ENCODE assay signal across 20 cellular contexts in the genomic region with DNA sequence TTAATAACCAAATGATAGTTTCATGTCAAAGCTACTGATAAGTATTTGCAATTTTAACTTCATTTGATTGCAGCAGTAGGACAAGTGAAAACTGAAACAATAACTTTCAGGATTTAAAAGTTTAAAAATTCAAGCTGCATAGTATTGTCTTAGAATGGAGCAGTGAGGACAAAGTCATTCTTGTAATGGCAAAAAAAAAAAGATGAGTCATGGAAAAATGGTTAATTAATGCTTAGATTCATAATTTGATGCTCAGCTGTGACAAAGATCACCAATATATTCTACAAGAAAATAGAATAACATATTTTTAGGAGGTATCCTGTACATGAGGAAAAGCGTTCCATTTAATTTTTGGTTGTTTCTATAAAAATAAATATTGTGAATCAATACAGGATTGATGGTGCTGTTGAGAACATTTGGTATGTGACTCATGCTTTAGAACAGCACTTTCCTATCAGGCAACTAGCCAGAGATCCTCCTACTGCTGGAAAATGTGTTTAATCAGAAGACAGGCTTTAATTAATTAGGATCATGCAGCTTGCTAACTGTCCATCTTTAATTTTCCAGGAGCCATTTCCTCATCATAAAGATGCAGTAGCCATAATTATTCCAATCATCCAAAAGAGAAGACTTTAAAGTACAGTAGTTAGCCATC.
DNase-seq lines count a peak whose midpoint lies in the region; ATAC-seq and TF ChIP-seq lines count a peak whose summit lies in the region.
"Had no signal": no experiment of that assay in that cellular context is flagged by ENCODE, and none has a peak within 500 bp of the region (broad histone marks: within the 10 kb centered on the region; RNA-seq: fewer than 3 reads in every experiment).

No MANE protein-coding gene starts in this region.

- H3K9ac ChIP-seq in mammary epithelial cell (ENCODE audit: insufficient read depth, low read length): no peak overlapping the region
- H3K9ac ChIP-seq: SK-N-SH had no signal

- intact Hi-C loops in mammary epithelial cell (cut with micrococcal nuclease): no loop called here

- H3K79me2 ChIP-seq in mammary epithelial cell (ENCODE audit: insufficient read depth, low read length): no peaks in the 10 kb centered on the region

- WGBS in mammary epithelial cell (ENCODE audit: low coverage, missing lambda C conversion rate): 100% methylated on average over 1 of the region's 1 CpG

- ATAC-seq in WTC11 (no peak), esophagus mucosa (no peak)
- ATAC-seq: GM23338; lower lobe of right lung; psoas muscle; stimulated activated memory B cell treated with anti-CD40 and anti-IgM and Interleukin-4, amounts not matched to agents 10 μg/mL and 1 μg/mL and 100 μg/mL, for 72 hours had no signal

- no peaks in the 10 kb centered on the region for H3K36me3 ChIP-seq in mammary epithelial cell (ENCODE audit: insufficient read depth, low read length)
- H3K36me3 ChIP-seq: brain microvascular endothelial cell, lower lobe of right lung, WERI-Rb-1 had no signal

- no peak overlapping the region for H3K4me3 ChIP-seq in mammary epithelial cell (replicated peaks in 1 of 3; ENCODE audit: insufficient read depth in 1 of 3, low read depth in 2 of 3, low read length in 3 of 3)
- H3K4me3 ChIP-seq: GM23338, lower lobe of right lung, psoas muscle had no signal

- TF ChIP-seq CTCF in mammary epithelial cell (conservative IDR thresholded peaks at IDR 0.05 in 1 of 2, IDR thresholded peaks at IDR 0.05 in 1 of 2; ENCODE audit: extremely low read depth in 1 of 2, insufficient read depth in 1 of 2, low read depth in 1 of 2, low read length in 2 of 2): no peak
- TF ChIP-seq CTCF in WTC11 (IDR thresholded peaks at IDR 0.05): no peak
- TF ChIP-seq CTCF in nephron progenitor cell (IDR thresholded peaks at IDR 0.05): no peak

- peak; percentile 8 for DNase-seq in COLO829 (ENCODE audit: low spot score)
- peak; percentile 3 for DNase-seq in M059J (ENCODE audit: low read depth)
- DNase-seq in mammary epithelial cell: peak; percentile 23
- DNase-seq in glomerular endothelial cell (ENCODE audit: extremely low read depth, low read depth, low spot score): peak; percentile 20
- no peak for DNase-seq in WTC11 (ENCODE audit: low spot score)
- no peak for DNase-seq in nephron progenitor cell
- no peak for DNase-seq in germinal center (ENCODE audit: low spot score)
- DNase-seq: activated naive CD8-positive, alpha-beta T cell treated with anti-CD3 and anti-CD28 coated beads for 36 hours; brain microvascular endothelial cell; cortex of kidney; DMS79 treated with DMSO at 0.1 percent for 48 hours; lower lobe of right lung; NCI-H526; psoas muscle; SK-N-SH; small intestine; WERI-Rb-1 had no signal

- H3K9me3 Mint-ChIP-seq in WTC11 (peaks cover 26% of the 10 kb centered on the region), nephron progenitor cell (peaks cover 15% of the 10 kb centered on the region)

- no peak overlapping the region for H3K27ac ChIP-seq in mammary epithelial cell (ENCODE audit: insufficient read depth, low read depth, low read length)
- H3K27ac ChIP-seq: brain microvascular endothelial cell, lower lobe of right lung, psoas muscle, WERI-Rb-1 had no signal

- H4K20me1 ChIP-seq in mammary epithelial cell (ENCODE audit: insufficient read depth, low read length): no peaks in the 10 kb centered on the region

- H3K4me1 ChIP-seq in mammary epithelial cell (ENCODE audit: insufficient read depth, low read length): peaks cover 6% of the 10 kb centered on the region
- H3K4me1 ChIP-seq: lower lobe of right lung, psoas muscle had no signal

- H3K27ac Mint-ChIP-seq in WTC11: no peak overlapping the region
- no peak overlapping the region for H3K27ac Mint-ChIP-seq in nephron progenitor cell
- H3K27ac Mint-ChIP-seq: activated naive CD8-positive, alpha-beta T cell treated with anti-CD3 and anti-CD28 coated beads for 36 hours; GM23338; stimulated activated memory B cell treated with anti-CD40 and anti-IgM and Interleukin-4, amounts not matched to agents 10 μg/mL and 1 μg/mL and 100 μg/mL, for 72 hours had no signal

- H2AFZ ChIP-seq in mammary epithelial cell (ENCODE audit: low read depth, low read length): no peak overlapping the region
- H2AFZ ChIP-seq: GM23338 had no signal

- no TSS peak for BruUV-seq in mammary epithelial cell (replicated peaks; lab: Mats Ljungman, UMichigan)

- H3K27me3 Mint-ChIP-seq in WTC11 (ENCODE audit: low read depth) (no peaks in the 10 kb centered on the region), nephron progenitor cell (ENCODE audit: low read depth, poor library complexity) (no peaks in the 10 kb centered on the region)
- H3K27me3 Mint-ChIP-seq: activated naive CD8-positive, alpha-beta T cell treated with anti-CD3 and anti-CD28 coated beads for 36 hours; stimulated activated memory B cell treated with anti-CD40 and anti-IgM and Interleukin-4, amounts not matched to agents 10 μg/mL and 1 μg/mL and 100 μg/mL, for 72 hours had no signal

- peak overlapping the region; percentile 16 for H3K4me2 ChIP-seq in mammary epithelial cell (ENCODE audit: insufficient read depth, low read depth, low read length)
- H3K4me2 ChIP-seq: GM23338, SK-N-SH had no signal

- in situ Hi-C loops in mammary epithelial cell (cut with MboI; ENCODE audit: low sequenced_read_pairs in 2 of 2): no loop called here

- no peaks in the 10 kb centered on the region for H3K9me3 ChIP-seq in mammary epithelial cell (replicated peaks; ENCODE audit: insufficient read depth, low read length)
- H3K9me3 ChIP-seq: lower lobe of right lung, psoas muscle, SK-N-SH had no signal

- POLR2A ChIA-PET in WTC11 (lab: Charles Lee): no interaction called here

- H3K27me3 ChIP-seq in mammary epithelial cell (ENCODE audit: insufficient read depth, low read length): no peaks in the 10 kb centered on the region
- H3K27me3 ChIP-seq: brain microvascular endothelial cell had no signal

- H3K36me3 Mint-ChIP-seq in WTC11: no peaks in the 10 kb centered on the region; the same call in none of the 2 replicates
- peaks cover 13% of the 10 kb centered on the region for H3K36me3 Mint-ChIP-seq in nephron progenitor cell (ENCODE audit: low read depth)
- H3K36me3 Mint-ChIP-seq: activated naive CD8-positive, alpha-beta T cell treated with anti-CD3 and anti-CD28 coated beads for 36 hours; stimulated activated memory B cell treated with anti-CD40 and anti-IgM and Interleukin-4, amounts not matched to agents 10 μg/mL and 1 μg/mL and 100 μg/mL, for 72 hours had no signal

- dilution Hi-C loops in mammary epithelial cell (cut with HindIII; ENCODE audit: low sequenced_read_pairs): no loop called here

- CTCF ChIA-PET in mammary epithelial cell (lab: Charles Lee; ENCODE audit: low non-redundant PET) (no interaction called here), WTC11 (lab: Charles Lee) (no interaction called here)

- H3K4me3 Mint-ChIP-seq in WTC11 (no peak overlapping the region), nephron progenitor cell (no peak overlapping the region)
- H3K4me3 Mint-ChIP-seq: activated naive CD8-positive, alpha-beta T cell treated with anti-CD3 and anti-CD28 coated beads for 36 hours; GM23338; stimulated activated memory B cell treated with anti-CD40 and anti-IgM and Interleukin-4, amounts not matched to agents 10 μg/mL and 1 μg/mL and 100 μg/mL, for 72 hours had no signal

- H3K4me1 Mint-ChIP-seq in WTC11: peaks cover 28% of the 10 kb centered on the region
- H3K4me1 Mint-ChIP-seq in nephron progenitor cell: peaks cover 13% of the 10 kb centered on the region
- H3K4me1 Mint-ChIP-seq: activated naive CD8-positive, alpha-beta T cell treated with anti-CD3 and anti-CD28 coated beads for 36 hours; stimulated activated memory B cell treated with anti-CD40 and anti-IgM and Interleukin-4, amounts not matched to agents 10 μg/mL and 1 μg/mL and 100 μg/mL, for 72 hours had no signal

TF ChIP-seq in WTC11, 78 proteins besides CTCF, POLR2A, EP300 and RAD21 (continues in another document):
- TF ChIP-seq, protein P1, sequence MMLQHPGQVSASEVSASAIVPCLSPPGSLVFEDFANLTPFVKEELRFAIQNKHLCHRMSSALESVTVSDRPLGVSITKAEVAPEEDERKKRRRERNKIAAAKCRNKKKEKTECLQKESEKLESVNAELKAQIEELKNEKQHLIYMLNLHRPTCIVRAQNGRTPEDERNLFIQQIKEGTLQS (CRISPR knock-in tag; conservative IDR thresholded peaks at IDR 0.05): no peak
- no peak for TF ChIP-seq ZNF138 (CRISPR knock-in tag; conservative IDR thresholded peaks at IDR 0.05)
- TF ChIP-seq, protein P2, sequence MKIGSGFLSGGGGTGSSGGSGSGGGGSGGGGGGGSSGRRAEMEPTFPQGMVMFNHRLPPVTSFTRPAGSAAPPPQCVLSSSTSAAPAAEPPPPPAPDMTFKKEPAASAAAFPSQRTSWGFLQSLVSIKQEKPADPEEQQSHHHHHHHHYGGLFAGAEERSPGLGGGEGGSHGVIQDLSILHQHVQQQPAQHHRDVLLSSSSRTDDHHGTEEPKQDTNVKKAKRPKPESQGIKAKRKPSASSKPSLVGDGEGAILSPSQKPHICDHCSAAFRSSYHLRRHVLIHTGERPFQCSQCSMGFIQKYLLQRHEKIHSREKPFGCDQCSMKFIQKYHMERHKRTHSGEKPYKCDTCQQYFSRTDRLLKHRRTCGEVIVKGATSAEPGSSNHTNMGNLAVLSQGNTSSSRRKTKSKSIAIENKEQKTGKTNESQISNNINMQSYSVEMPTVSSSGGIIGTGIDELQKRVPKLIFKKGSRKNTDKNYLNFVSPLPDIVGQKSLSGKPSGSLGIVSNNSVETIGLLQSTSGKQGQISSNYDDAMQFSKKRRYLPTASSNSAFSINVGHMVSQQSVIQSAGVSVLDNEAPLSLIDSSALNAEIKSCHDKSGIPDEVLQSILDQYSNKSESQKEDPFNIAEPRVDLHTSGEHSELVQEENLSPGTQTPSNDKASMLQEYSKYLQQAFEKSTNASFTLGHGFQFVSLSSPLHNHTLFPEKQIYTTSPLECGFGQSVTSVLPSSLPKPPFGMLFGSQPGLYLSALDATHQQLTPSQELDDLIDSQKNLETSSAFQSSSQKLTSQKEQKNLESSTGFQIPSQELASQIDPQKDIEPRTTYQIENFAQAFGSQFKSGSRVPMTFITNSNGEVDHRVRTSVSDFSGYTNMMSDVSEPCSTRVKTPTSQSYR (CRISPR knock-in tag; IDR thresholded peaks at IDR 0.05): no peak
- TF ChIP-seq ZNF396 (CRISPR knock-in tag; IDR thresholded peaks at IDR 0.05; ENCODE audit: borderline replicate concordance): no peak
- TF ChIP-seq ELF4 (CRISPR knock-in tag; IDR thresholded peaks at IDR 0.05; ENCODE audit: low read depth): no peak
- no peak for TF ChIP-seq TEAD1 (CRISPR knock-in tag; IDR thresholded peaks at IDR 0.05)

Comparison
In these comparisons a context has a peak if more than half of its experiments do, and no peak if none do; other contexts are left out.
1. DNase-seq: peak in COLO829 (single experiment), M059J (single experiment), mammary epithelial cell (single experiment) and glomerular endothelial cell (single experiment); none in WTC11 (single experiment), nephron progenitor cell (single experiment) and germinal center (single experiment).